Comparison of ENCODE assay signal across 14 cellular contexts in the genomic region with DNA sequence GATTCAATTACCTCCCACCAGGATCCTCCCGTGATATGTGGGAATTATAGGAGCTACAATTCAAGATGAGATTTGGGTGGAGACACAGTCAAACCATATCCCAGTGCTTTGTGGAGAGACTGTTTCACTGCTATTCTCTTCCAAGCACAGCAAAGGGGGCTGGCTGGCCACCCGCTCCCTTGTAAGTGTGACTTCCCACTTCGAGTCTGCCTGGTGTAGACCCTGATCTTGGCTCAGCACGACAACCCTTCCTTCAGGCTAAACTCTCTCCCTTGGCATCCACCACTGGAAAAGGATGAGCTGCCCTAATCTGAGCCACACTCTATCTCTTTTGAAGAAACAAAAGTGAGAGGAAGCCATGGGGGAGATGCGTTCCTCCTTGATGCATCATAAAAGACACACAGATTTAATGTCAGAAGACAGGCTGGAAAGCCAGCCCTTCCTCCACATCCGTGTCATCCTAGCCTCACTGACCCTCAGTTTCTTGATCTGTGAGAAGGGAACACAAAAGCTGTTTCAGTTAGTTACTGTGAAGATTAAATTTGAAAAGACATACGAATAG.
DNase-seq lines count a peak whose midpoint lies in the region; ATAC-seq and TF ChIP-seq lines count a peak whose summit lies in the region.
"Had no signal": no experiment of that assay in that cellular context is flagged by ENCODE, and none has a peak within 500 bp of the region (broad histone marks: within the 10 kb centered on the region; RNA-seq: fewer than 3 reads in every experiment).

No MANE protein-coding gene starts in this region.

- no peak overlapping the region for H2BK5ac ChIP-seq in neuronal stem cell (ENCODE audit: low read length)

- no peaks in the 10 kb centered on the region for H3K27me3 ChIP-seq in GM23338 (ENCODE audit: insufficient read depth)
- H3K27me3 ChIP-seq in endodermal cell (ENCODE audit: control insufficient read depth, insufficient read depth, low read length, poor library complexity, severe bottlenecking): peaks cover 7% of the 10 kb centered on the region
- H3K27me3 ChIP-seq in neuronal stem cell (ENCODE audit: control insufficient read depth in 3 of 3, insufficient read depth in 3 of 3, low read depth in 1 of 3, low read length in 3 of 3): peaks cover 0 to 88% (median 0%) of the 10 kb centered on the region in 3 experiments
- H3K27me3 ChIP-seq in thyroid gland: no peaks in the 10 kb centered on the region

- H3K4me2 ChIP-seq in GM23338: no peak overlapping the region
- no peak overlapping the region for H3K4me2 ChIP-seq in neuronal stem cell (ENCODE audit: insufficient read depth, low read length, poor library complexity, severe bottlenecking)

- H2BK12ac ChIP-seq in neuronal stem cell (ENCODE audit: low read length): no peak overlapping the region

- no peaks in the 10 kb centered on the region for H3K9me2 ChIP-seq in GM23338 (ENCODE audit: insufficient read depth)

- H3K36me3 Mint-ChIP-seq in GM23338 (ENCODE audit: low read depth) (no peaks in the 10 kb centered on the region), endodermal cell (ENCODE audit: low read depth) (no peaks in the 10 kb centered on the region)
- H3K36me3 Mint-ChIP-seq: CD8-positive, alpha-beta T cell had no signal

- H3K27ac ChIP-seq in GM23338 (ENCODE audit: low read depth) (no peak overlapping the region), endodermal cell (ENCODE audit: low read depth, low read length) (no peak overlapping the region), neuronal stem cell (replicated peaks; ENCODE audit: low read length) (no peak overlapping the region), thyroid gland (peak overlapping the region in 2 of 3 donors; percentile 8 to 52)

- intact Hi-C loops in thyroid gland (cut with DNase I): no loop called here

- H3K23ac ChIP-seq in neuronal stem cell (ENCODE audit: low read depth, low read length, poor library complexity): no peak overlapping the region

- no peaks in the 10 kb centered on the region for H4K20me1 ChIP-seq in GM23338 (replicated peaks; ENCODE audit: insufficient read depth)

- H3K9me3 Mint-ChIP-seq in GM23338: no peaks in the 10 kb centered on the region; the same call in 2 of the 3 replicates
- H3K9me3 Mint-ChIP-seq in endodermal cell: no peaks in the 10 kb centered on the region
- H3K9me3 Mint-ChIP-seq: CD8-positive, alpha-beta T cell had no signal

- H3K9ac ChIP-seq in endodermal cell (ENCODE audit: extremely low read depth, low read length, poor library complexity, severe bottlenecking) (no peak overlapping the region), neuronal stem cell (ENCODE audit: low read depth, low read length, poor library complexity) (no peak overlapping the region)

- no peak for DNase-seq in GM23338 (ENCODE audit: low spot score)
- peak; percentile 33 for DNase-seq in endodermal cell
- DNase-seq in neuronal stem cell (ENCODE audit: low spot score): no peak
- DNase-seq in thyroid gland: no peak
- no peak for DNase-seq in activated CD4-positive, alpha-beta T cell treated with anti-CD3 and anti-CD28 coated beads for 48 hours
- DNase-seq in HK-2 (ENCODE audit: unreplicated experiment): no peak
- DNase-seq in NCI-H146 treated with DMSO at 0.1 percent for 48 hours (lab: John Stamatoyannopoulos, UW; ENCODE audit: unreplicated experiment): no peak
- DNase-seq: AML-193; CD8-positive, alpha-beta T cell; DND-41; Kasumi-1; NCI-H1694 treated with DMSO at 0.1 percent for 48 hours; OCI-M1 had no signal

- no peak overlapping the region for H2BK120ac ChIP-seq in neuronal stem cell (ENCODE audit: low read depth, low read length)

- no peak overlapping the region for H3K14ac ChIP-seq in neuronal stem cell (ENCODE audit: low read length)

- no peaks in the 10 kb centered on the region for H3K79me1 ChIP-seq in neuronal stem cell (ENCODE audit: low read depth, low read length)

- no peaks in the 10 kb centered on the region for H3K79me2 ChIP-seq in GM23338 (replicated peaks; ENCODE audit: insufficient read depth)

- no peak for ATAC-seq in GM23338
- ATAC-seq: CD8-positive, alpha-beta T cell; GM12878 had no signal

- no peaks in the 10 kb centered on the region for H3K9me3 ChIP-seq in endodermal cell (ENCODE audit: control insufficient read depth, low read length)
- peaks cover 0 to 4% of the 10 kb centered on the region in 2 donors for H3K9me3 ChIP-seq in neuronal stem cell (replicated peaks in 1 of 2; ENCODE audit: control insufficient read depth in 2 of 2, insufficient read depth in 1 of 2, low read depth in 1 of 2, low read length in 2 of 2)
- H3K9me3 ChIP-seq in thyroid gland: no peaks in the 10 kb centered on the region

- H3K4me3 ChIP-seq in GM23338 (no peak overlapping the region), endodermal cell (ENCODE audit: low read length) (no peak overlapping the region), neuronal stem cell (ENCODE audit: low read length in 2 of 2) (no peak overlapping the region), thyroid gland (replicated peaks in 1 of 3) (no peak overlapping the region)
- H3K4me3 ChIP-seq: GM12878 had no signal

- no peak overlapping the region for H2BK15ac ChIP-seq in neuronal stem cell (ENCODE audit: low read length)

- no peak for TF ChIP-seq CTCF in GM23338 (conservative IDR thresholded peaks at IDR 0.05; ENCODE audit: low read depth in 2 of 2)
- TF ChIP-seq CTCF in endodermal cell (conservative IDR thresholded peaks at IDR 0.05): no peak
- no peak for TF ChIP-seq CTCF in thyroid gland (IDR thresholded peaks at IDR 0.05)

- peak overlapping the region; percentile 42 for H3K18ac ChIP-seq in neuronal stem cell (ENCODE audit: low read length)

- H3K27ac Mint-ChIP-seq in GM23338 (no peak overlapping the region), endodermal cell (no peak overlapping the region)
- H3K27ac Mint-ChIP-seq: CD8-positive, alpha-beta T cell had no signal

- whole genome bisulfite sequencing in endodermal cell (ENCODE audit: insufficient coverage in 1 of 2, insufficient read length in 1 of 2), 2 experiments: 81 to 83% methylated on average over 6 to 7 of the region's 7 CpGs
- WGBS in neuronal stem cell (ENCODE audit: extremely low coverage in 2 of 2, insufficient read length in 2 of 2, insufficient replicate concordance in 1 of 2), 2 donors: no CpG with 5 or more reads among the region's 7 CpGs
- 85 to 90% methylated on average over 7 of the region's 7 CpGs for WGBS in thyroid gland, 2 donors

- H2AFZ ChIP-seq in GM23338 (peak overlapping the region; percentile 75), neuronal stem cell (ENCODE audit: low read length) (no peak overlapping the region)

- TF ChIP-seq POLR2A in thyroid gland (IDR thresholded peaks at IDR 0.05): no peak

- H3K4me1 Mint-ChIP-seq in GM23338: peaks cover 27% of the 10 kb centered on the region
- H3K4me1 Mint-ChIP-seq in endodermal cell: peaks cover 4% of the 10 kb centered on the region

- no peak overlapping the region for H3K4ac ChIP-seq in neuronal stem cell (ENCODE audit: low read length)

- H3K27me3 Mint-ChIP-seq in GM23338 (ENCODE audit: insufficient read depth, low read depth, poor library complexity) (peaks cover 11% of the 10 kb centered on the region), endodermal cell (ENCODE audit: insufficient read depth) (no peaks in the 10 kb centered on the region)

- H3K4me1 ChIP-seq in GM23338 (ENCODE audit: insufficient read depth) (peaks cover 11% of the 10 kb centered on the region), endodermal cell (ENCODE audit: control insufficient read depth, insufficient read depth, low read length) (no peaks in the 10 kb centered on the region), neuronal stem cell (ENCODE audit: control insufficient read depth in 2 of 2, insufficient read depth in 1 of 2, low read depth in 1 of 2, low read length in 2 of 2) (peaks cover under 1 to 5% of the 10 kb centered on the region in 2 donors), thyroid gland (peaks cover 45 to 51% of the 10 kb centered on the region in 2 donors)

- H4K91ac ChIP-seq in neuronal stem cell (ENCODE audit: low read depth, low read length, poor library complexity): no peak overlapping the region

- H2AK5ac ChIP-seq in neuronal stem cell (ENCODE audit: low read depth, low read length): no peak overlapping the region

- no peak overlapping the region for H4K8ac ChIP-seq in neuronal stem cell (ENCODE audit: low read depth, low read length)

- H3K36me3 ChIP-seq in GM23338 (ENCODE audit: insufficient read depth) (no peaks in the 10 kb centered on the region), endodermal cell (ENCODE audit: control insufficient read depth, insufficient read depth, low read length) (no peaks in the 10 kb centered on the region), neuronal stem cell (replicated peaks in 1 of 2; ENCODE audit: control insufficient read depth in 2 of 2, insufficient read depth in 2 of 2, low read length in 2 of 2) (no peaks in the 10 kb centered on the region), thyroid gland (no peaks in the 10 kb centered on the region)

- H3K4me3 Mint-ChIP-seq in GM23338 (no peak overlapping the region), endodermal cell (no peak overlapping the region)
- H3K4me3 Mint-ChIP-seq: CD8-positive, alpha-beta T cell had no signal

- H3F3A ChIP-seq in GM23338 (replicated peaks; ENCODE audit: low read depth): 0 out of 2 replicates have a peak, but pooled peaks cover 2% of the 10 kb centered on the region

TF ChIP-seq in GM23338, 12 proteins besides CTCF, POLR2A, EP300 and RAD21:
- TF ChIP-seq JUNB (IDR thresholded peaks at IDR 0.05; ENCODE audit: unreplicated experiment) (no peak), EZH2 (IDR thresholded peaks at IDR 0.05; ENCODE audit: low read depth, unreplicated experiment) (no peak), CREB1 (CRISPR knock-in tag; IDR thresholded peaks at IDR 0.05; ENCODE audit: low read depth) (no peak), STAT1 (IDR thresholded peaks at IDR 0.05; ENCODE audit: unreplicated experiment) (no peak), EZH2phosphoT487 (IDR thresholded peaks at IDR 0.05; ENCODE audit: unreplicated experiment) (no peak), ETS1 (IDR thresholded peaks at IDR 0.05) (no peak)
TF ChIP-seq in GM23338: peak in this region for 0.

Comparison
In these comparisons a context has a peak if more than half of its experiments do, and no peak if none do; other contexts are left out.
1. H3K27ac ChIP-seq: peak in thyroid gland (2 of 3); none in GM23338 (single experiment), endodermal cell (single experiment) and neuronal stem cell (single experiment).